In genomic region chr6:163413345-163414116, GRCh38 we compare ENCODE assay signal across 8 cellular contexts. TPM values are rescaled to one million over a fixed set of nuclear protein-coding genes. Genes with fewer than 3 reads are reported as not detected.
A peak's percentile ranks its signal among the peaks of the same experiment; 100 is the strongest.
DNase-seq lines count a peak whose midpoint lies in the region; ATAC-seq, FAIRE-seq and TF ChIP-seq lines count a peak whose summit lies in the region.

No MANE protein-coding gene starts in this region.

- H3K27me3 Mint-ChIP-seq in natural killer cell treated with Interleukin-12 subunit alpha and Interleukin-12 subunit beta and Interleukin-15 and Interleukin-18, amount 100 ng/mL, for 72 hours: peaks cover 6 to 9% of the 10 kb centered on the region in 2 donors

- H3K4me1 Mint-ChIP-seq in natural killer cell treated with Interleukin-12 subunit alpha and Interleukin-12 subunit beta and Interleukin-15 and Interleukin-18, amount 100 ng/mL, for 72 hours (ENCODE audit: low read depth in 2 of 2): peaks cover 32 to 38% of the 10 kb centered on the region in 2 donors

- FAIRE-seq in RCC 7860 (lab: Jason Lieb, UNC): no peak

- peak overlapping the region; percentile 94 for H3K4me3 Mint-ChIP-seq in natural killer cell treated with Interleukin-12 subunit alpha and Interleukin-12 subunit beta and Interleukin-15 and Interleukin-18, amount 100 ng/mL, for 72 hours

- peak overlapping the region; percentile 61 to 62 for H3K27ac Mint-ChIP-seq in natural killer cell treated with Interleukin-12 subunit alpha and Interleukin-12 subunit beta and Interleukin-15 and Interleukin-18, amount 100 ng/mL, for 72 hours

- peaks cover 9% of the 10 kb centered on the region for H3K36me3 Mint-ChIP-seq in natural killer cell treated with Interleukin-12 subunit alpha and Interleukin-12 subunit beta and Interleukin-15 and Interleukin-18, amount 100 ng/mL, for 72 hours

- in situ Hi-C loops in Caki2 (cut with HindIII; ENCODE audit: low pct_unique_long_range_greater_than_20kb, low sequenced_read_pairs): no loop called here

- H3K4me3 ChIP-seq in fibroblast of pulmonary artery (replicated peaks; ENCODE audit: low read depth, low read length): peak overlapping the region; percentile 67

- no peak for TF ChIP-seq CTCF in fibroblast of pulmonary artery (IDR thresholded peaks at IDR 0.05; ENCODE audit: low read length, missing control alignments)

- DNase-seq in Caki2 (ENCODE audit: low read depth) (peak; percentile 79), RCC 7860 (ENCODE audit: low spot score) (peak; percentile 68), fibroblast of pulmonary artery (ENCODE audit: low read depth) (peak; percentile 83)
- DNase-seq in activated effector memory CD4-positive, alpha-beta T cell treated with Interleukin-2 at 50 U/mL for 16 hours: peak; percentile 86
- DNase-seq in natural killer cell treated with Interleukin-12 subunit alpha and Interleukin-12 subunit beta and Interleukin-15 and Interleukin-18, amount 100 ng/mL, for 72 hours (ENCODE audit: low spot score): peak; percentile 92
- DNase-seq in stimulated activated naive CD4-positive, alpha-beta T cell (lab: John Stamatoyannopoulos, UW): peak; percentile 86 to 97 (median 90)

- ATAC-seq in GM19452 (IDR thresholded peaks at IDR 0.05; ENCODE audit: unreplicated experiment) (peak; percentile 55), HG03565 (IDR thresholded peaks at IDR 0.05; ENCODE audit: unreplicated experiment) (peak; percentile 44)
- peak; percentile 85 to 88 for ATAC-seq in natural killer cell treated with Interleukin-12 subunit alpha and Interleukin-12 subunit beta and Interleukin-15 and Interleukin-18, amount 100 ng/mL, for 72 hours

- no peaks in the 10 kb centered on the region for H3K9me3 Mint-ChIP-seq in natural killer cell treated with Interleukin-12 subunit alpha and Interleukin-12 subunit beta and Interleukin-15 and Interleukin-18, amount 100 ng/mL, for 72 hours

RNA-seq across cellular contexts. Expression of gene QKI, which starts 1.0 kb away (rescaled TPM):
- 65.6 and 76.1 TPM in 2 replicates for total RNA-seq in Caki2 (2014; rRNA removed; shearing (Covaris generic); ENCODE audit: low replicate concordance)
- 100 to 1,000 TPM in 1 of 2 donors, 10 to 100 TPM in 1; 91.8 to 123 TPM for total RNA-seq in natural killer cell treated with Interleukin-12 subunit alpha and Interleukin-12 subunit beta and Interleukin-15 and Interleukin-18, amount 100 ng/mL, for 72 hours

Comparison
In these comparisons a context has a peak if more than half of its experiments do, and no peak if none do; other contexts are left out.
1. Peak in every context shown above with its lines: DNase-seq, ATAC-seq and H3K4me3 ChIP-seq.